ENCODE assay signal across 21 cellular contexts in the genomic region with DNA sequence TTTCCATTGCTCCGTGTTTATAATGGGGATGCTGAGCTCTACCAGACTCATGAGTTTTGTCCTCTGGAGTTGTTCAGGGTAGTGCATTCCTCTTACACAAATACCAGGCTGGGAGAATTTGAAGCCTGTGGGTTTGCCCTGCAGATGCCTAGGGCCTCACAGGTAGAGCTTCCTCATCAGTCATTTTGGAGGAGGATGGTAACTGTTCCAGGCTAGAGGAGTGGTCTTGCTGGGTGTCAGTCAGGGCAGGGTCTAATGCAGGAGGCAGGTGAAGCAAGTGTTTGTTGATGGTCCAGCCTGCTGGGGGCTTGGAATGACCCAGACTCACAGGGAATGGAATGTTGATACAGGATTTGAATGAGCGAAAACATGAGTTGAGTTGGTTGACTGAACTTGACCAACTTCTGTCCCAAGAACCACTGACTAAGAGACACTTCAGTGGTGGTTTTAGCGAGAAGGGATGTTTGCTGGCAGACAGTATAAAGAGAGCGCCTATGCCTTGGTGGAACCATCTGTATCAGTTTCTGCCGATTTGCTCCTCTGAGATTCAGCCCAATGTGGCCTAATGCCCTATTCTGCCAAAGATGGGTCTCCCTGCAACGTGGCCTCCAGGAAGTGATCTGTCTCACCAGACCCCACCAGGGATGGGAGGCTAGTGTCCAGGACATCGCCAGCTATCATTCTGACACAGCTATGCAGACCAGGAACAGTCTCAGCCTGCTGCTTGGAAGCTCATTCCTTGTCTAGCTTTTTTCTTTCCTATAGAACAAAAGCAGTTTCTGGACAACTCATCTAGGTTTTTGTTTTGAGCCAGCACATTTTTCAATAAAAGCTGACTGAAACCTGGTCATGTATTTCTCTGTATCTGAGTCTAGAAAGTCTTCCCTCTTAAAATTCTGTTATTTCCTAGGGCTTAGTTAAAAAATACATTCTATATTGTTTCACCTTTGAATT. TPM values are rescaled to one million over a fixed set of nuclear protein-coding genes. Genes with fewer than 3 reads are reported as not detected.
A peak's percentile ranks its signal among the peaks of the same experiment; 100 is the strongest.
DNase-seq lines count a peak whose midpoint lies in the region; ATAC-seq and TF ChIP-seq lines count a peak whose summit lies in the region.
"Had no signal": no experiment of that assay in that cellular context is flagged by ENCODE, and none has a peak within 500 bp of the region (broad histone marks: within the 10 kb centered on the region; RNA-seq: fewer than 3 reads in every experiment).

No MANE protein-coding gene starts in this region.

- POLR2A ChIA-PET in PC-9 (lab: Charles Lee; ENCODE audit: unreplicated experiment), result interaction anchor here (0.6 kb wide), 3 partner anchors 117 to 513 kb away, joined by 3 to 6 read pairs (median 4); no protein-coding TSS in a partner anchor

- H3K9me3 ChIP-seq in PC-9 (ENCODE audit: insufficient read depth, low read depth) (no peaks in the 10 kb centered on the region), neuronal stem cell (replicated peaks in 1 of 2; ENCODE audit: control insufficient read depth in 2 of 2, insufficient read depth in 1 of 2, low read depth in 1 of 2, low read length in 2 of 2) (no peaks in the 10 kb centered on the region)
- H3K9me3 ChIP-seq: body of pancreas, colonic mucosa had no signal

- peaks cover 16% of the 10 kb centered on the region for H3K4me1 Mint-ChIP-seq in activated naive CD4-positive, alpha-beta T cell treated with anti-CD3 and anti-CD28 coated beads, Interleukin-2, amount 50 U/mL, for 24 hours
- H3K4me1 Mint-ChIP-seq in activated naive CD4-positive, alpha-beta T cell treated with anti-CD3 and anti-CD28 coated beads, Interleukin-2, amount 10 ng/mL, durations not matched to agents 7 days and 5 days, result peaks cover 13% of the 10 kb centered on the region
- H3K4me1 Mint-ChIP-seq in activated T-cell treated with anti-CD3 and anti-CD28 coated beads, Interleukin-2, amount 50 U/mL, for 72 hours (ENCODE audit: low read depth), result peaks cover 46% of the 10 kb centered on the region

- H3K36me3 ChIP-seq in PC-9 (ENCODE audit: low read depth), result no peaks in the 10 kb centered on the region; the same call in 1 of the 2 replicates
- no peaks in the 10 kb centered on the region for H3K36me3 ChIP-seq in neuronal stem cell (replicated peaks in 1 of 2; ENCODE audit: control insufficient read depth in 2 of 2, insufficient read depth in 2 of 2, low read length in 2 of 2)
- H3K36me3 ChIP-seq: colonic mucosa had no signal

- no peaks in the 10 kb centered on the region for H3K79me1 ChIP-seq in neuronal stem cell (ENCODE audit: low read depth, low read length)

- peak overlapping the region; percentile 48 for H2AK5ac ChIP-seq in neuronal stem cell (ENCODE audit: low read depth, low read length)

- no peak overlapping the region for H3K23ac ChIP-seq in neuronal stem cell (ENCODE audit: low read depth, low read length, poor library complexity)

- H3K9ac ChIP-seq in neuronal stem cell (ENCODE audit: low read depth, low read length, poor library complexity), result no peak overlapping the region

- peaks cover 42% of the 10 kb centered on the region for H3K4me1 ChIP-seq in PC-9 (replicated peaks; ENCODE audit: insufficient read depth)
- no peaks in the 10 kb centered on the region for H3K4me1 ChIP-seq in neuronal stem cell (ENCODE audit: control insufficient read depth in 2 of 2, insufficient read depth in 1 of 2, low read depth in 1 of 2, low read length in 2 of 2)
- H3K4me1 ChIP-seq: colonic mucosa had no signal

- H3K27ac ChIP-seq in PC-9 (peak overlapping the region; percentile 59; the same call in 1 of the 2 replicates), neuronal stem cell (replicated peaks; ENCODE audit: low read length) (no peak overlapping the region)
- H3K27ac ChIP-seq: body of pancreas, RWPE1 had no signal

- no peak overlapping the region for H2BK5ac ChIP-seq in neuronal stem cell (ENCODE audit: low read length)

- H3K9me2 ChIP-seq in PC-9 (ENCODE audit: insufficient read depth), result no peaks in the 10 kb centered on the region

- H2BK120ac ChIP-seq in neuronal stem cell (ENCODE audit: low read depth, low read length), result no peak overlapping the region

- no peak overlapping the region for H4K91ac ChIP-seq in neuronal stem cell (ENCODE audit: low read depth, low read length, poor library complexity)

- no peaks in the 10 kb centered on the region for H4K20me1 ChIP-seq in PC-9 (ENCODE audit: insufficient read depth)

- no peaks in the 10 kb centered on the region for H3K9me3 Mint-ChIP-seq in activated naive CD4-positive, alpha-beta T cell treated with anti-CD3 and anti-CD28 coated beads, Interleukin-2, amount 50 U/mL, for 24 hours
- no peaks in the 10 kb centered on the region for H3K9me3 Mint-ChIP-seq in activated naive CD4-positive, alpha-beta T cell treated with anti-CD3 and anti-CD28 coated beads, Interleukin-2, amount 10 ng/mL, durations not matched to agents 7 days and 5 days
- H3K9me3 Mint-ChIP-seq in activated T-cell treated with anti-CD3 and anti-CD28 coated beads, Interleukin-2, amount 50 U/mL, for 72 hours, result no peaks in the 10 kb centered on the region
- H3K9me3 Mint-ChIP-seq: activated naive CD8-positive, alpha-beta T cell treated with anti-CD3 and anti-CD28 coated beads, Interleukin-2, amount 10 ng/mL, durations not matched to agents 7 days and 5 days; CD4-positive, alpha-beta T cell had no signal

- H2BK15ac ChIP-seq in neuronal stem cell (ENCODE audit: low read length), result no peak overlapping the region

- WGBS in neuronal stem cell (ENCODE audit: extremely low coverage in 2 of 2, insufficient read length in 2 of 2, insufficient replicate concordance in 1 of 2), 2 donors, result no CpG with 5 or more reads among the region's 7 CpGs

- no peak overlapping the region for H2BK12ac ChIP-seq in neuronal stem cell (ENCODE audit: low read length)

- H3F3A ChIP-seq in PC-9 (ENCODE audit: insufficient read depth, low read depth), result peaks cover 22% of the 10 kb centered on the region; the same call in 1 of the 2 replicates

- TF ChIP-seq CTCF in PC-9 (conservative IDR thresholded peaks at IDR 0.05), result no peak

- H3K27ac Mint-ChIP-seq in activated naive CD4-positive, alpha-beta T cell treated with anti-CD3 and anti-CD28 coated beads, Interleukin-2, amount 50 U/mL, for 24 hours, result peak overlapping the region; percentile 85
- H3K27ac Mint-ChIP-seq in activated naive CD4-positive, alpha-beta T cell treated with anti-CD3 and anti-CD28 coated beads, Interleukin-2, amount 10 ng/mL, durations not matched to agents 7 days and 5 days, result no peak overlapping the region
- H3K27ac Mint-ChIP-seq in activated T-cell treated with anti-CD3 and anti-CD28 coated beads, Interleukin-2, amount 50 U/mL, for 72 hours, result no peak overlapping the region
- H3K27ac Mint-ChIP-seq: activated naive CD8-positive, alpha-beta T cell treated with anti-CD3 and anti-CD28 coated beads, Interleukin-2, amount 10 ng/mL, durations not matched to agents 7 days and 5 days; CD4-positive, alpha-beta T cell had no signal

- BruUV-seq in PC-9 (replicated peaks; lab: Mats Ljungman, UMichigan), result no TSS peak

- no peak overlapping the region for H3K14ac ChIP-seq in neuronal stem cell (ENCODE audit: low read length)

- H2AFZ ChIP-seq in PC-9 (no peak overlapping the region), neuronal stem cell (ENCODE audit: low read length) (no peak overlapping the region)

- H3K4me2 ChIP-seq in PC-9 (peak overlapping the region; percentile 15; the same call in 1 of the 2 replicates), neuronal stem cell (ENCODE audit: insufficient read depth, low read length, poor library complexity, severe bottlenecking) (no peak overlapping the region)

- H3K27me3 Mint-ChIP-seq in activated naive CD4-positive, alpha-beta T cell treated with anti-CD3 and anti-CD28 coated beads, Interleukin-2, amount 50 U/mL, for 24 hours, result peaks cover 4% of the 10 kb centered on the region
- no peaks in the 10 kb centered on the region for H3K27me3 Mint-ChIP-seq in activated naive CD4-positive, alpha-beta T cell treated with anti-CD3 and anti-CD28 coated beads, Interleukin-2, amount 10 ng/mL, durations not matched to agents 7 days and 5 days
- H3K27me3 Mint-ChIP-seq in activated T-cell treated with anti-CD3 and anti-CD28 coated beads, Interleukin-2, amount 50 U/mL, for 72 hours (ENCODE audit: low read depth), result no peaks in the 10 kb centered on the region
- H3K27me3 Mint-ChIP-seq: activated naive CD8-positive, alpha-beta T cell treated with anti-CD3 and anti-CD28 coated beads, Interleukin-2, amount 10 ng/mL, durations not matched to agents 7 days and 5 days; CD4-positive, alpha-beta T cell had no signal

- H3K27me3 ChIP-seq in PC-9 (ENCODE audit: insufficient read depth, low read depth) (no peaks in the 10 kb centered on the region), neuronal stem cell (ENCODE audit: control insufficient read depth in 3 of 3, insufficient read depth in 3 of 3, low read depth in 1 of 3, low read length in 3 of 3) (no peaks in the 10 kb centered on the region)
- H3K27me3 ChIP-seq: body of pancreas, colonic mucosa had no signal

- CTCF ChIA-PET in activated naive CD4-positive, alpha-beta T cell treated with anti-CD3 and anti-CD28 coated beads, Interleukin-2, amount 10 ng/mL, durations not matched to agents 7 days and 5 days (lab: Charles Lee), result interaction anchor here (0.5 to 2.1 kb wide), 8 partner anchors 19 to 374 kb away, joined by 3 to 13 read pairs (median 4); no protein-coding TSS in a partner anchor
- CTCF ChIA-PET in PC-9 (lab: Charles Lee), result no interaction called here

- no peak overlapping the region for H3K4ac ChIP-seq in neuronal stem cell (ENCODE audit: low read length)

- DNase-seq in activated naive CD4-positive, alpha-beta T cell treated with anti-CD3 and anti-CD28 coated beads, Interleukin-2, amount 10 ng/mL, durations not matched to agents 7 days and 5 days, result no peak
- DNase-seq in PC-9 (no peak), neuronal stem cell (ENCODE audit: low spot score) (no peak), putamen (ENCODE audit: low spot score) (no peak)
- DNase-seq in activated T-cell treated with anti-CD3 and anti-CD28 coated beads, Interleukin-2, amount 50 U/mL, for 72 hours, result peak; percentile 62 to 64
- DNase-seq: activated naive CD8-positive, alpha-beta T cell treated with anti-CD3 and anti-CD28 coated beads, Interleukin-2, amount 10 ng/mL, durations not matched to agents 7 days and 5 days; body of pancreas; CD4-positive, alpha-beta T cell; colonic mucosa; HCEC 1CT; NCI-H1092 treated with DMSO at 0.1 percent for 48 hours; NCI-H2081 treated with DMSO at 0.1 percent for 48 hours; NCI-H510A had no signal

- no peaks in the 10 kb centered on the region for H3K36me3 Mint-ChIP-seq in activated naive CD4-positive, alpha-beta T cell treated with anti-CD3 and anti-CD28 coated beads, Interleukin-2, amount 50 U/mL, for 24 hours
- H3K36me3 Mint-ChIP-seq in activated naive CD4-positive, alpha-beta T cell treated with anti-CD3 and anti-CD28 coated beads, Interleukin-2, amount 10 ng/mL, durations not matched to agents 7 days and 5 days, result no peaks in the 10 kb centered on the region
- H3K36me3 Mint-ChIP-seq in activated T-cell treated with anti-CD3 and anti-CD28 coated beads, Interleukin-2, amount 50 U/mL, for 72 hours (ENCODE audit: insufficient read depth in 2 of 2), result no peaks in the 10 kb centered on the region
- H3K36me3 Mint-ChIP-seq: activated naive CD8-positive, alpha-beta T cell treated with anti-CD3 and anti-CD28 coated beads, Interleukin-2, amount 10 ng/mL, durations not matched to agents 7 days and 5 days had no signal

- H3K4me3 ChIP-seq in PC-9, result no peak overlapping the region
- H3K4me3 ChIP-seq in neuronal stem cell (ENCODE audit: low read length in 2 of 2), result no peak overlapping the region
- H3K4me3 ChIP-seq: body of pancreas, colonic mucosa, lung had no signal

- ATAC-seq in activated T-cell treated with anti-CD3 and anti-CD28 coated beads, Interleukin-2, amount 50 U/mL, for 72 hours (replicated peaks in 1 of 2), result peak; percentile 48 to 50
- ATAC-seq in HG03175 (IDR thresholded peaks at IDR 0.05; ENCODE audit: unreplicated experiment) (no peak), GM19023 (IDR thresholded peaks at IDR 0.05; ENCODE audit: unreplicated experiment) (no peak)
- ATAC-seq: body of pancreas, sciatic nerve had no signal

- no peak overlapping the region for H3K4me3 Mint-ChIP-seq in activated naive CD4-positive, alpha-beta T cell treated with anti-CD3 and anti-CD28 coated beads, Interleukin-2, amount 50 U/mL, for 24 hours
- no peak overlapping the region for H3K4me3 Mint-ChIP-seq in activated naive CD4-positive, alpha-beta T cell treated with anti-CD3 and anti-CD28 coated beads, Interleukin-2, amount 10 ng/mL, durations not matched to agents 7 days and 5 days
- no peak overlapping the region for H3K4me3 Mint-ChIP-seq in activated T-cell treated with anti-CD3 and anti-CD28 coated beads, Interleukin-2, amount 50 U/mL, for 72 hours
- H3K4me3 Mint-ChIP-seq: activated naive CD8-positive, alpha-beta T cell treated with anti-CD3 and anti-CD28 coated beads, Interleukin-2, amount 10 ng/mL, durations not matched to agents 7 days and 5 days; CD4-positive, alpha-beta T cell had no signal

- intact Hi-C loops in PC-9 (cut with micrococcal nuclease; ENCODE audit: unreplicated experiment), result no loop called here

- no peaks in the 10 kb centered on the region for H3K79me2 ChIP-seq in PC-9 (ENCODE audit: low read depth)

- no peak overlapping the region for H4K8ac ChIP-seq in neuronal stem cell (ENCODE audit: low read depth, low read length)

- no peak overlapping the region for H3K18ac ChIP-seq in neuronal stem cell (ENCODE audit: low read length)

RNA-seq across cellular contexts. Expression of a gene that starts 9.3 kb away (rescaled TPM):
- 3.3 and 3.8 TPM in 2 replicates for total RNA-seq in PC-9 (2021)
- 10 to 100 TPM in 1 of 2 donors, 1 to 10 TPM in 1; 8.2 to 11.0 TPM for total RNA-seq in activated T-cell treated with anti-CD3 and anti-CD28 coated beads, Interleukin-2, amount 50 U/mL, for 72 hours
- polyA plus RNA-seq in neuronal stem cell (2013, experiment 1 of 2), result not detected
- polyA plus RNA-seq in neuronal stem cell (2013, experiment 2 of 2), result not detected
- total RNA-seq: osteocyte, temporal lobe had no signal

Comparison
In these comparisons a context has a peak if more than half of its experiments do, and no peak if none do; other contexts are left out.
1. DNase-seq: peak in activated T-cell treated with anti-CD3 and anti-CD28 coated beads, Interleukin-2, amount 50 U/mL, for 72 hours (2 of 2); none in activated naive CD4-positive, alpha-beta T cell treated with anti-CD3 and anti-CD28 coated beads, Interleukin-2, amount 10 ng/mL, durations not matched to agents 7 days and 5 days (single experiment), PC-9 (0 of 2), neuronal stem cell (single experiment) and putamen (single experiment).
2. ATAC-seq: peak in activated T-cell treated with anti-CD3 and anti-CD28 coated beads, Interleukin-2, amount 50 U/mL, for 72 hours (2 of 2); none in HG03175 (single experiment) and GM19023 (single experiment).